Comparison of ENCODE assay signal across 16 cellular contexts in the genomic region with DNA sequence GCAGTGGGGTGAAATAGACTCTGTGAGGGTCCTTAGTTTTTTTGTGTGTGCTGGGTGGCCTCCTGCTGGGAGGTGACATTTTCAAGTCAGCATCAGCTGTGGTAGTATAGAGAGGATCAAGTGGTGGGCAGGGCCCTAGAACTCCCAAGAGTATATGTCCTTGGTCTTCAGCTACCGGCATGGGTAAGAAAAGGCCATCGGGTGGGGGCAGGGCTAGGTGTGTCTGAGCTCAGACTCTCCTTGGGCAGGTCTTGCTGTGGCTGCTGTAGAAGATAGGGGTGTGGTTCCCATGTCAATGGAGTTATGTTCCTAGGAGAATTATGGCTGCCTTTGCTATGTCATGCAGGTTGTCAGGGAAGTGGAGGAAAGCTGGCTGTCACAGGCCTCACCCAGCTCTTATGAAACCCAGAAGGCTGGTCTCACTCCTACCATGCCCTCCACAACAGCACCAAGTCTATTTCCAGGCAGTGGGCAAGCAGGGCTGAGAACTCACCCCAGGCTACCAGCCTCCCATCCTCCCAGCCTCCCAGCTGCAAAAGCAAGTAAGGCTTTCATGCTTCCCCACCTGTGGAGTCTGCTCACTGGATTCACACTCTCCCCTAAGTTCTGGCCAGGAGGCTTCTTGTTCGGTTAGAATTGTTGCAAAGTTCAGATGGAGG.
DNase-seq lines count a peak whose midpoint lies in the region; ATAC-seq and TF ChIP-seq lines count a peak whose summit lies in the region.
"Had no signal": no experiment of that assay in that cellular context is flagged by ENCODE, and none has a peak within 500 bp of the region (broad histone marks: within the 10 kb centered on the region; RNA-seq: fewer than 3 reads in every experiment).

No MANE protein-coding gene starts in this region.

- H2AFZ ChIP-seq in mesenchymal stem cell (ENCODE audit: low read depth, low read length), result no peak overlapping the region
- H2AFZ ChIP-seq: GM23338 had no signal

- 85% methylated on average over 3 of the region's 3 CpGs for WGBS in mesenchymal stem cell

- H3K4me1 ChIP-seq in mesenchymal stem cell (ENCODE audit: control insufficient read depth, insufficient read depth, low read depth, low read length) (no peaks in the 10 kb centered on the region), upper lobe of right lung (no peaks in the 10 kb centered on the region), lower lobe of right lung (no peaks in the 10 kb centered on the region)

- H3K4me1 Mint-ChIP-seq in chondrocyte (ENCODE audit: low read depth), result no peaks in the 10 kb centered on the region
- H3K4me1 Mint-ChIP-seq in activated CD8-positive, alpha-beta T cell treated with anti-CD3 and anti-CD28 coated beads, Interleukin-2, amount 10 ng/mL, durations not matched to agents 7 days and 5 days (ENCODE audit: low read depth), result no peaks in the 10 kb centered on the region
- H3K4me1 Mint-ChIP-seq: CD14-positive monocyte had no signal

- H3K9me3 ChIP-seq in mesenchymal stem cell (ENCODE audit: control insufficient read depth, low read length) (peaks cover 6% of the 10 kb centered on the region), upper lobe of right lung (no peaks in the 10 kb centered on the region), lower lobe of right lung (peaks cover 5% of the 10 kb centered on the region)

- intact Hi-C loops in upper lobe of right lung (cut with DNase I), result no loop called here
- intact Hi-C loops in lower lobe of right lung (cut with DNase I), result no loop called here

- no peaks in the 10 kb centered on the region for H3K36me3 Mint-ChIP-seq in chondrocyte (ENCODE audit: low read depth)
- no peaks in the 10 kb centered on the region for H3K36me3 Mint-ChIP-seq in activated CD8-positive, alpha-beta T cell treated with anti-CD3 and anti-CD28 coated beads, Interleukin-2, amount 10 ng/mL, durations not matched to agents 7 days and 5 days (ENCODE audit: low read depth)
- H3K36me3 Mint-ChIP-seq: CD14-positive monocyte; CD8-positive, alpha-beta T cell had no signal

- no peak overlapping the region for H2BK120ac ChIP-seq in mesenchymal stem cell (ENCODE audit: low read depth, low read length)

- POLR2A ChIA-PET in activated CD8-positive, alpha-beta T cell treated with anti-CD3 and anti-CD28 coated beads, Interleukin-2, amount 10 ng/mL, durations not matched to agents 7 days and 5 days (lab: Charles Lee), result no interaction called here

- peaks cover 0 to 3% of the 10 kb centered on the region in 2 experiments for H3K27me3 ChIP-seq in mesenchymal stem cell (ENCODE audit: control insufficient read depth in 1 of 2, insufficient read depth in 1 of 2, low read length in 2 of 2)
- H3K27me3 ChIP-seq in upper lobe of right lung, result peaks cover 21% of the 10 kb centered on the region
- peaks cover 11% of the 10 kb centered on the region for H3K27me3 ChIP-seq in lower lobe of right lung (ENCODE audit: low read depth)

- no peaks in the 10 kb centered on the region for H3K79me1 ChIP-seq in mesenchymal stem cell (replicated peaks; ENCODE audit: low read length, poor library complexity, severe bottlenecking)

- no peak overlapping the region for H3K9ac ChIP-seq in mesenchymal stem cell (ENCODE audit: low read length)

- H4K91ac ChIP-seq in mesenchymal stem cell (ENCODE audit: low read length), result no peak overlapping the region

- H2BK15ac ChIP-seq in mesenchymal stem cell (ENCODE audit: low read depth, poor library complexity, severe bottlenecking), result peak overlapping the region; percentile 28

- H3K27ac ChIP-seq in mesenchymal stem cell (ENCODE audit: low read length, poor library complexity, severe bottlenecking) (no peak overlapping the region), upper lobe of right lung (no peak overlapping the region), lower lobe of right lung (no peak overlapping the region)
- H3K27ac ChIP-seq: 22Rv1 had no signal

- H2BK12ac ChIP-seq in mesenchymal stem cell (ENCODE audit: low read length in 2 of 2), result no peak overlapping the region

- no peak for ATAC-seq in upper lobe of right lung
- no peak for ATAC-seq in activated CD8-positive, alpha-beta T cell treated with anti-CD3 and anti-CD28 coated beads, Interleukin-2, amount 10 ng/mL, durations not matched to agents 7 days and 5 days
- no peak for ATAC-seq in lower lobe of right lung
- ATAC-seq: CD8-positive, alpha-beta T cell; GM23338 had no signal

- no peak overlapping the region for H2AK5ac ChIP-seq in mesenchymal stem cell (ENCODE audit: low read length, severe bottlenecking)

- H3K4me3 Mint-ChIP-seq in chondrocyte (ENCODE audit: unreplicated experiment), result no peak overlapping the region
- H3K4me3 Mint-ChIP-seq in activated CD8-positive, alpha-beta T cell treated with anti-CD3 and anti-CD28 coated beads, Interleukin-2, amount 10 ng/mL, durations not matched to agents 7 days and 5 days, result no peak overlapping the region
- H3K4me3 Mint-ChIP-seq: CD14-positive monocyte; CD8-positive, alpha-beta T cell; GM23338 had no signal

- no peak overlapping the region for H3K27ac Mint-ChIP-seq in chondrocyte (ENCODE audit: unreplicated experiment)
- no peak overlapping the region for H3K27ac Mint-ChIP-seq in activated CD8-positive, alpha-beta T cell treated with anti-CD3 and anti-CD28 coated beads, Interleukin-2, amount 10 ng/mL, durations not matched to agents 7 days and 5 days
- H3K27ac Mint-ChIP-seq: CD14-positive monocyte; CD8-positive, alpha-beta T cell; GM23338 had no signal

- H2BK5ac ChIP-seq in mesenchymal stem cell (ENCODE audit: low read depth, low read length, poor library complexity, severe bottlenecking), result no peak overlapping the region

- H3K14ac ChIP-seq in mesenchymal stem cell (ENCODE audit: low read length in 2 of 2), result no peak overlapping the region

- H3K36me3 ChIP-seq in mesenchymal stem cell (ENCODE audit: control insufficient read depth in 1 of 2, insufficient read depth in 2 of 2, low read depth in 1 of 2, low read length in 2 of 2) (no peaks in the 10 kb centered on the region), upper lobe of right lung (no peaks in the 10 kb centered on the region), lower lobe of right lung (no peaks in the 10 kb centered on the region)

- H4K8ac ChIP-seq in mesenchymal stem cell (ENCODE audit: low read length), result no peak overlapping the region

- H3K4me3 ChIP-seq in mesenchymal stem cell (ENCODE audit: insufficient read depth in 1 of 2, low read depth in 1 of 2, low read length in 2 of 2) (no peak overlapping the region), upper lobe of right lung (no peak overlapping the region), lower lobe of right lung (no peak overlapping the region), foreskin fibroblast (ENCODE audit: low read depth in 1 of 2, low read length in 2 of 2) (no peak overlapping the region)
- H3K4me3 ChIP-seq: GM23338 had no signal

- CTCF ChIA-PET in activated CD8-positive, alpha-beta T cell treated with anti-CD3 and anti-CD28 coated beads, Interleukin-2, amount 10 ng/mL, durations not matched to agents 7 days and 5 days (lab: Charles Lee), result no interaction called here

- peaks cover 23% of the 10 kb centered on the region for H3K9me3 Mint-ChIP-seq in chondrocyte (ENCODE audit: low read depth)
- no peaks in the 10 kb centered on the region for H3K9me3 Mint-ChIP-seq in activated CD8-positive, alpha-beta T cell treated with anti-CD3 and anti-CD28 coated beads, Interleukin-2, amount 10 ng/mL, durations not matched to agents 7 days and 5 days (ENCODE audit: insufficient read depth)

- H3K4me2 ChIP-seq in mesenchymal stem cell (ENCODE audit: low read length, poor library complexity, severe bottlenecking), result no peak overlapping the region
- H3K4me2 ChIP-seq: GM23338 had no signal

- DNase-seq in activated CD8-positive, alpha-beta memory T cell treated with anti-CD3 and anti-CD28 coated beads for 24 hours, result peak; percentile 15
- DNase-seq in activated CD8-positive, alpha-beta memory T cell treated with anti-CD3 and anti-CD28 coated beads, Interleukin-2, amount 50 U/mL, for 48 hours, result no peak
- DNase-seq in chondrocyte (ENCODE audit: low spot score) (peak; percentile 55), mesenchymal stem cell (no peak), upper lobe of right lung (peak; percentile 33), lower lobe of right lung (no peak), foreskin fibroblast (no peak)
- no peak for DNase-seq in activated CD8-positive, alpha-beta T cell treated with anti-CD3 and anti-CD28 coated beads, Interleukin-2, amount 10 ng/mL, durations not matched to agents 7 days and 5 days
- DNase-seq: COR-L47, DMS79 treated with DMSO at 0.1 percent for 48 hours, EL, H7 had no signal

- peaks cover 20% of the 10 kb centered on the region for H3K27me3 Mint-ChIP-seq in chondrocyte (ENCODE audit: low read depth)
- no peaks in the 10 kb centered on the region for H3K27me3 Mint-ChIP-seq in activated CD8-positive, alpha-beta T cell treated with anti-CD3 and anti-CD28 coated beads, Interleukin-2, amount 10 ng/mL, durations not matched to agents 7 days and 5 days (ENCODE audit: low read depth)

- H3K4ac ChIP-seq in mesenchymal stem cell (ENCODE audit: low read depth in 1 of 2, low read length in 2 of 2), result no peak overlapping the region

- TF ChIP-seq CTCF in chondrocyte (IDR thresholded peaks at IDR 0.05) (no peak), upper lobe of right lung (IDR thresholded peaks at IDR 0.05) (no peak), lower lobe of right lung (IDR thresholded peaks at IDR 0.05) (no peak), foreskin fibroblast (IDR thresholded peaks at IDR 0.05; ENCODE audit: low read depth, low read length) (no peak)

- H3K23ac ChIP-seq in mesenchymal stem cell (ENCODE audit: low read length in 2 of 2), result no peak overlapping the region

- no peak overlapping the region for H3K18ac ChIP-seq in mesenchymal stem cell (ENCODE audit: low read depth in 1 of 2, low read length in 2 of 2)

Comparison
In these comparisons a context has a peak if more than half of its experiments do, and no peak if none do; other contexts are left out.
1. DNase-seq: peak in activated CD8-positive, alpha-beta memory T cell treated with anti-CD3 and anti-CD28 coated beads for 24 hours (single experiment), chondrocyte (single experiment) and upper lobe of right lung (single experiment); none in activated CD8-positive, alpha-beta memory T cell treated with anti-CD3 and anti-CD28 coated beads, Interleukin-2, amount 50 U/mL, for 48 hours (single experiment), mesenchymal stem cell (single experiment), activated CD8-positive, alpha-beta T cell treated with anti-CD3 and anti-CD28 coated beads, Interleukin-2, amount 10 ng/mL, durations not matched to agents 7 days and 5 days (single experiment), lower lobe of right lung (single experiment) and foreskin fibroblast (0 of 2).